8 cellular contexts compared by ENCODE assay signal in the genomic region with DNA sequence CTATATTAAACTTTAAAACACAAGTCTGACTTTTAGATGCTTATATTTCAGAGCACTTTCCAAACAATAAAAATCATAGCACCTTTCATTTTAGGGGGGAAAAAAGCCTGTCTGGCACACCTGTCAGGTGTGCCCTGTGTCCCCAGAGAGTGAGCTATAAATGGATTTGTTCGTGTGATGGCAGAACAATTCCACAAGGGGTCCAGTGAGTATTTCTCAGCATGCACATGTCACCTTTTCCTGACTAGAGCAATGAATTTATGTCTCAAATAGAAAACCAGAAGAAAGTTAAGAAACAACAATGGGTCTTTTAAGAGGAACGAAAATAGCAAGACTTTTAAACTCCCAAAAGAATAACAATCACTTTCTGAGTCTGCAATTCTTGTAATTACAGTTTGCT.
A peak's percentile ranks its signal among the peaks of the same experiment; 100 is the strongest.
DNase-seq lines count a peak whose midpoint lies in the region; ATAC-seq, FAIRE-seq and TF ChIP-seq lines count a peak whose summit lies in the region.

No MANE protein-coding gene starts in this region.

- intact Hi-C loops in head of caudate nucleus (cut with DNase I), result no loop called here

- peak; percentile 46 for TF ChIP-seq CTCF in epithelial cell of esophagus (IDR thresholded peaks at IDR 0.05; ENCODE audit: insufficient read depth, low read depth, low read length, missing control alignments)

- ATAC-seq in GM18907 (IDR thresholded peaks at IDR 0.05; ENCODE audit: unreplicated experiment), result peak; percentile 79

- FAIRE-seq in RCC 7860 (lab: Jason Lieb, UNC), result no peak

- DNase-seq in AG20443 (ENCODE audit: low spot score) (peak; percentile 11), NCI-H146 (lab: John Stamatoyannopoulos, UW) (peak; percentile 29), epithelial cell of esophagus (ENCODE audit: low read depth) (peak; percentile 24), RCC 7860 (ENCODE audit: low spot score) (no peak), KG1 (lab: John Stamatoyannopoulos, UW) (no peak), head of caudate nucleus (no peak)
- DNase-seq in stimulated activated CD8-positive, alpha-beta memory T cell treated with anti-CD3 and anti-CD28 coated beads, Interleukin-4, amount 100 ng/mL, for 48 hours, result no peak

- no peak overlapping the region for H3K4me3 ChIP-seq in epithelial cell of esophagus (ENCODE audit: low read length)

Comparison
In these comparisons a context has a peak if more than half of its experiments do, and no peak if none do; other contexts are left out.
1. DNase-seq: peak in AG20443 (single experiment), NCI-H146 (single experiment) and epithelial cell of esophagus (single experiment); none in RCC 7860 (single experiment), KG1 (single experiment), head of caudate nucleus (0 of 42) and stimulated activated CD8-positive, alpha-beta memory T cell treated with anti-CD3 and anti-CD28 coated beads, Interleukin-4, amount 100 ng/mL, for 48 hours (single experiment).